1 cellular context compared by ENCODE assay signal in the genomic region with DNA sequence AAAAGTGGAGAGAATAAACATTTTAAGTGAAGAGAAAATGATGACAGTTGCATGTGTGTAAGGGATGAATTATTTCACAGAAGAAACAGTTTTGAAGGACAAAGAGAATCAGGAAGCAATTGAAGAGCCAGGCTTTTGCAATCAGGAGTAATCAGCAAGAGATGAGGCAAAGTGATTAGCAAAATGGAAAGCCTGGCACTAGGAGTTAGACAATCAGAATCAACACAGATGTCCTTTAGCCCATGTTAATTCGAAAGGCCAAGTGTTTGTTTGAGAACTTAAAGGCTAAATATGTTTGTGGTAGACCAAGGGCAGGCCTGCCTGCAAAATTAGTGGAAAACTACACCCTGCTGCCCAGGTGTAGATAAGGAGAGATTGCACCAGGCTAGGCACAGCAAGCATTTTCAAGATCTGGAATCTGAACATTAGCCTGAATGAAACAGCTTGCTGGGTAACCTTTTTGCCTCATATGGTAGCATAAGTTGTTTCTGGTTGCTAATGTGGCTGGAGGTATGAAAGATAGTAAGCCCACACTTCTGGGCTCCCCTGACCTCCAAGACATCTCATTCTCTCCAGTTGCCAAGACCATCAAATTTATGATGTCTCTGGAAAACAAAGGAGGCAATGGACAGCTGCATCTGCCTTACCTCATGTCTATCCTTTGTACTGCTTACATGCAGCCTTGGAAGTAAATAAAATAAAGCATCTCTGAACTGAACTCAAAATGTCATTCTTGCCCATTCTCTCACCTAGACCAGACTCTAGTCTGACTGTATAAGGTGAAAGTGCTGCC.
TF ChIP-seq lines count a peak whose summit lies in the region.

No MANE protein-coding gene starts in this region.

TF ChIP-seq in K562, 482 proteins besides CTCF, POLR2A, EP300 and RAD21 (continued from another document and continues in another):
- no peak for TF ChIP-seq JUN (IDR thresholded peaks at IDR 0.05; ENCODE audit: borderline replicate concordance, low read depth, low read length)
- no peak for TF ChIP-seq JUN (CRISPR knock-in tag; IDR thresholded peaks at IDR 0.05; ENCODE audit: borderline replicate concordance)
- peak; percentile 57; the same call in 1 of the 2 replicates for TF ChIP-seq PML (IDR thresholded peaks at IDR 0.05; ENCODE audit: low read length)
- TF ChIP-seq CBFA2T3 (IDR thresholded peaks at IDR 0.05), result peak; percentile 56
- TF ChIP-seq, protein P1, sequence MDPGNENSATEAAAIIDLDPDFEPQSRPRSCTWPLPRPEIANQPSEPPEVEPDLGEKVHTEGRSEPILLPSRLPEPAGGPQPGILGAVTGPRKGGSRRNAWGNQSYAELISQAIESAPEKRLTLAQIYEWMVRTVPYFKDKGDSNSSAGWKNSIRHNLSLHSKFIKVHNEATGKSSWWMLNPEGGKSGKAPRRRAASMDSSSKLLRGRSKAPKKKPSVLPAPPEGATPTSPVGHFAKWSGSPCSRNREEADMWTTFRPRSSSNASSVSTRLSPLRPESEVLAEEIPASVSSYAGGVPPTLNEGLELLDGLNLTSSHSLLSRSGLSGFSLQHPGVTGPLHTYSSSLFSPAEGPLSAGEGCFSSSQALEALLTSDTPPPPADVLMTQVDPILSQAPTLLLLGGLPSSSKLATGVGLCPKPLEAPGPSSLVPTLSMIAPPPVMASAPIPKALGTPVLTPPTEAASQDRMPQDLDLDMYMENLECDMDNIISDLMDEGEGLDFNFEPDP (CRISPR knock-in tag; IDR thresholded peaks at IDR 0.05), result no peak
- TF ChIP-seq, protein P2, sequence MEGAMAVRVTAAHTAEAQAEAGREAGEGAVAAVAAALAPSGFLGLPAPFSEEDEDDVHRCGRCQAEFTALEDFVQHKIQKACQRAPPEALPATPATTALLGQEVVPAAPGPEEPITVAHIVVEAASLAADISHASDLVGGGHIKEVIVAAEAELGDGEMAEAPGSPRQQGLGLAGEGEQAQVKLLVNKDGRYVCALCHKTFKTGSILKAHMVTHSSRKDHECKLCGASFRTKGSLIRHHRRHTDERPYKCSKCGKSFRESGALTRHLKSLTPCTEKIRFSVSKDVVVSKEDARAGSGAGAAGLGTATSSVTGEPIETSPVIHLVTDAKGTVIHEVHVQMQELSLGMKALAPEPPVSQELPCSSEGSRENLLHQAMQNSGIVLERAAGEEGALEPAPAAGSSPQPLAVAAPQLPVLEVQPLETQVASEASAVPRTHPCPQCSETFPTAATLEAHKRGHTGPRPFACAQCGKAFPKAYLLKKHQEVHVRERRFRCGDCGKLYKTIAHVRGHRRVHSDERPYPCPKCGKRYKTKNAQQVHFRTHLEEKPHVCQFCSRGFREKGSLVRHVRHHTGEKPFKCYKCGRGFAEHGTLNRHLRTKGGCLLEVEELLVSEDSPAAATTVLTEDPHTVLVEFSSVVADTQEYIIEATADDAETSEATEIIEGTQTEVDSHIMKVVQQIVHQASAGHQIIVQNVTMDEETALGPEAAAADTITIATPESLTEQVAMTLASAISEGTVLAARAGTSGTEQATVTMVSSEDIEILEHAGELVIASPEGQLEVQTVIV (CRISPR knock-in tag; IDR thresholded peaks at IDR 0.05; ENCODE audit: borderline replicate concordance), result no peak
- no peak for TF ChIP-seq CEBPG (CRISPR knock-in tag; IDR thresholded peaks at IDR 0.05)
- TF ChIP-seq CEBPG (tag; conservative IDR thresholded peaks at IDR 0.05 in 1 of 2, IDR thresholded peaks at IDR 0.05 in 1 of 2), result peak; percentile 9 to 33; a peak in 2 of 4 replicates
- TF ChIP-seq, protein P3, sequence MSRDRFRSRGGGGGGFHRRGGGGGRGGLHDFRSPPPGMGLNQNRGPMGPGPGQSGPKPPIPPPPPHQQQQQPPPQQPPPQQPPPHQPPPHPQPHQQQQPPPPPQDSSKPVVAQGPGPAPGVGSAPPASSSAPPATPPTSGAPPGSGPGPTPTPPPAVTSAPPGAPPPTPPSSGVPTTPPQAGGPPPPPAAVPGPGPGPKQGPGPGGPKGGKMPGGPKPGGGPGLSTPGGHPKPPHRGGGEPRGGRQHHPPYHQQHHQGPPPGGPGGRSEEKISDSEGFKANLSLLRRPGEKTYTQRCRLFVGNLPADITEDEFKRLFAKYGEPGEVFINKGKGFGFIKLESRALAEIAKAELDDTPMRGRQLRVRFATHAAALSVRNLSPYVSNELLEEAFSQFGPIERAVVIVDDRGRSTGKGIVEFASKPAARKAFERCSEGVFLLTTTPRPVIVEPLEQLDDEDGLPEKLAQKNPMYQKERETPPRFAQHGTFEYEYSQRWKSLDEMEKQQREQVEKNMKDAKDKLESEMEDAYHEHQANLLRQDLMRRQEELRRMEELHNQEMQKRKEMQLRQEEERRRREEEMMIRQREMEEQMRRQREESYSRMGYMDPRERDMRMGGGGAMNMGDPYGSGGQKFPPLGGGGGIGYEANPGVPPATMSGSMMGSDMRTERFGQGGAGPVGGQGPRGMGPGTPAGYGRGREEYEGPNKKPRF (IDR thresholded peaks at IDR 0.05; ENCODE audit: low read depth, low read length), result no peak
- peak; percentile 20; the same call in 1 of the 2 replicates for TF ChIP-seq SOX6 (IDR thresholded peaks at IDR 0.05)
- peak; percentile 22; the same call in 1 of the 2 replicates for TF ChIP-seq DPF2 (IDR thresholded peaks at IDR 0.05)
- TF ChIP-seq, protein P4, sequence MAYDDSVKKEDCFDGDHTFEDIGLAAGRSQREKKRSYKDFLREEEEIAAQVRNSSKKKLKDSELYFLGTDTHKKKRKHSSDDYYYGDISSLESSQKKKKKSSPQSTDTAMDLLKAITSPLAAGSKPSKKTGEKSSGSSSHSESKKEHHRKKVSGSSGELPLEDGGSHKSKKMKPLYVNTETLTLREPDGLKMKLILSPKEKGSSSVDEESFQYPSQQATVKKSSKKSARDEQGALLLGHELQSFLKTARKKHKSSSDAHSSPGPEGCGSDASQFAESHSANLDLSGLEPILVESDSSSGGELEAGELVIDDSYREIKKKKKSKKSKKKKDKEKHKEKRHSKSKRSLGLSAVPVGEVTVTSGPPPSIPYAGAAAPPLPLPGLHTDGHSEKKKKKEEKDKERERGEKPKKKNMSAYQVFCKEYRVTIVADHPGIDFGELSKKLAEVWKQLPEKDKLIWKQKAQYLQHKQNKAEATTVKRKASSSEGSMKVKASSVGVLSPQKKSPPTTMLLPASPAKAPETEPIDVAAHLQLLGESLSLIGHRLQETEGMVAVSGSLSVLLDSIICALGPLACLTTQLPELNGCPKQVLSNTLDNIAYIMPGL (CRISPR knock-in tag; IDR thresholded peaks at IDR 0.05), result no peak
- TF ChIP-seq, protein P5, sequence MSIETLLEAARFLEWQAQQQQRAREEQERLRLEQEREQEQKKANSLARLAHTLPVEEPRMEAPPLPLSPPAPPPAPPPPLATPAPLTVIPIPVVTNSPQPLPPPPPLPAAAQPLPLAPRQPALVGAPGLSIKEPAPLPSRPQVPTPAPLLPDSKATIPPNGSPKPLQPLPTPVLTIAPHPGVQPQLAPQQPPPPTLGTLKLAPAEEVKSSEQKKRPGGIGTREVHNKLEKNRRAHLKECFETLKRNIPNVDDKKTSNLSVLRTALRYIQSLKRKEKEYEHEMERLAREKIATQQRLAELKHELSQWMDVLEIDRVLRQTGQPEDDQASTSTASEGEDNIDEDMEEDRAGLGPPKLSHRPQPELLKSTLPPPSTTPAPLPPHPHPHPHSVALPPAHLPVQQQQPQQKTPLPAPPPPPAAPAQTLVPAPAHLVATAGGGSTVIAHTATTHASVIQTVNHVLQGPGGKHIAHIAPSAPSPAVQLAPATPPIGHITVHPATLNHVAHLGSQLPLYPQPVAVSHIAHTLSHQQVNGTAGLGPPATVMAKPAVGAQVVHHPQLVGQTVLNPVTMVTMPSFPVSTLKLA (conservative IDR thresholded peaks at IDR 0.05), result no peak
- TF ChIP-seq, protein P6, sequence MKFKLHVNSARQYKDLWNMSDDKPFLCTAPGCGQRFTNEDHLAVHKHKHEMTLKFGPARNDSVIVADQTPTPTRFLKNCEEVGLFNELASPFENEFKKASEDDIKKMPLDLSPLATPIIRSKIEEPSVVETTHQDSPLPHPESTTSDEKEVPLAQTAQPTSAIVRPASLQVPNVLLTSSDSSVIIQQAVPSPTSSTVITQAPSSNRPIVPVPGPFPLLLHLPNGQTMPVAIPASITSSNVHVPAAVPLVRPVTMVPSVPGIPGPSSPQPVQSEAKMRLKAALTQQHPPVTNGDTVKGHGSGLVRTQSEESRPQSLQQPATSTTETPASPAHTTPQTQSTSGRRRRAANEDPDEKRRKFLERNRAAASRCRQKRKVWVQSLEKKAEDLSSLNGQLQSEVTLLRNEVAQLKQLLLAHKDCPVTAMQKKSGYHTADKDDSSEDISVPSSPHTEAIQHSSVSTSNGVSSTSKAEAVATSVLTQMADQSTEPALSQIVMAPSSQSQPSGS (CRISPR knock-in tag; IDR thresholded peaks at IDR 0.05), result no peak
- no peak for TF ChIP-seq SIN3B (IDR thresholded peaks at IDR 0.05; ENCODE audit: low read depth)
- TF ChIP-seq SREBF1 (IDR thresholded peaks at IDR 0.05; ENCODE audit: borderline replicate concordance, low read depth, low read length), result no peak
- no peak for TF ChIP-seq RBM25 (IDR thresholded peaks at IDR 0.05; ENCODE audit: low read depth, low read length, severe bottlenecking)
- TF ChIP-seq, protein P7, sequence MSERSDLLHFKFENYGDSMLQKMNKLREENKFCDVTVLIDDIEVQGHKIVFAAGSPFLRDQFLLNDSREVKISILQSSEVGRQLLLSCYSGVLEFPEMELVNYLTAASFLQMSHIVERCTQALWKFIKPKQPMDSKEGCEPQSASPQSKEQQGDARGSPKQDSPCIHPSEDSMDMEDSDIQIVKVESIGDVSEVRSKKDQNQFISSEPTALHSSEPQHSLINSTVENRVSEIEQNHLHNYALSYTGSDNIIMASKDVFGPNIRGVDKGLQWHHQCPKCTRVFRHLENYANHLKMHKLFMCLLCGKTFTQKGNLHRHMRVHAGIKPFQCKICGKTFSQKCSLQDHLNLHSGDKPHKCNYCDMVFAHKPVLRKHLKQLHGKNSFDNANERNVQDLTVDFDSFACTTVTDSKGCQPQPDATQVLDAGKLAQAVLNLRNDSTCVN (CRISPR knock-in tag; IDR thresholded peaks at IDR 0.05), result no peak
- TF ChIP-seq MAFG (tag; conservative IDR thresholded peaks at IDR 0.05), result no peak
- no peak for TF ChIP-seq CBX8 (IDR thresholded peaks at IDR 0.05; ENCODE audit: borderline replicate concordance, extremely low read depth, low read depth, low read length, poor library complexity, severe bottlenecking)
- no peak for TF ChIP-seq PCBP2 (IDR thresholded peaks at IDR 0.05; ENCODE audit: low read depth, low read length, poor library complexity, severe bottlenecking)
- TF ChIP-seq HSF4 (CRISPR knock-in tag; IDR thresholded peaks at IDR 0.05; ENCODE audit: borderline replicate concordance), result no peak
- TF ChIP-seq MAFK (IDR thresholded peaks at IDR 0.05; ENCODE audit: low read length), result no peak
- TF ChIP-seq CBFB (CRISPR knock-in tag; IDR thresholded peaks at IDR 0.05), result no peak
- TF ChIP-seq HCFC1 (IDR thresholded peaks at IDR 0.05; ENCODE audit: low read depth, low read length), result no peak
- no peak for TF ChIP-seq CSDE1 (IDR thresholded peaks at IDR 0.05)
- TF ChIP-seq, protein P8, sequence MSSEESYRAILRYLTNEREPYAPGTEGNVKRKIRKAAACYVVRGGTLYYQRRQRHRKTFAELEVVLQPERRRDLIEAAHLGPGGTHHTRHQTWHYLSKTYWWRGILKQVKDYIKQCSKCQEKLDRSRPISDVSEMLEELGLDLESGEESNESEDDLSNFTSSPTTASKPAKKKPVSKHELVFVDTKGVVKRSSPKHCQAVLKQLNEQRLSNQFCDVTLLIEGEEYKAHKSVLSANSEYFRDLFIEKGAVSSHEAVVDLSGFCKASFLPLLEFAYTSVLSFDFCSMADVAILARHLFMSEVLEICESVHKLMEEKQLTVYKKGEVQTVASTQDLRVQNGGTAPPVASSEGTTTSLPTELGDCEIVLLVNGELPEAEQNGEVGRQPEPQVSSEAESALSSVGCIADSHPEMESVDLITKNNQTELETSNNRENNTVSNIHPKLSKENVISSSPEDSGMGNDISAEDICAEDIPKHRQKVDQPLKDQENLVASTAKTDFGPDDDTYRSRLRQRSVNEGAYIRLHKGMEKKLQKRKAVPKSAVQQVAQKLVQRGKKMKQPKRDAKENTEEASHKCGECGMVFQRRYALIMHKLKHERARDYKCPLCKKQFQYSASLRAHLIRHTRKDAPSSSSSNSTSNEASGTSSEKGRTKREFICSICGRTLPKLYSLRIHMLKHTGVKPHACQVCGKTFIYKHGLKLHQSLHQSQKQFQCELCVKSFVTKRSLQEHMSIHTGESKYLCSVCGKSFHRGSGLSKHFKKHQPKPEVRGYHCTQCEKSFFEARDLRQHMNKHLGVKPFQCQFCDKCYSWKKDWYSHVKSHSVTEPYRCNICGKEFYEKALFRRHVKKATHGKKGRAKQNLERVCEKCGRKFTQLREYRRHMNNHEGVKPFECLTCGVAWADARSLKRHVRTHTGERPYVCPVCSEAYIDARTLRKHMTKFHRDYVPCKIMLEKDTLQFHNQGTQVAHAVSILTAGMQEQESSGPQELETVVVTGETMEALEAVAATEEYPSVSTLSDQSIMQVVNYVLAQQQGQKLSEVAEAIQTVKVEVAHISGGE (CRISPR knock-in tag; IDR thresholded peaks at IDR 0.05), result no peak
- no peak for TF ChIP-seq TOE1 (IDR thresholded peaks at IDR 0.05; ENCODE audit: borderline replicate concordance)
- TF ChIP-seq TOE1 (CRISPR knock-in tag; IDR thresholded peaks at IDR 0.05; ENCODE audit: borderline replicate concordance, low read depth), result no peak
- TF ChIP-seq MCM3 (IDR thresholded peaks at IDR 0.05), result no peak
- TF ChIP-seq, protein P9, sequence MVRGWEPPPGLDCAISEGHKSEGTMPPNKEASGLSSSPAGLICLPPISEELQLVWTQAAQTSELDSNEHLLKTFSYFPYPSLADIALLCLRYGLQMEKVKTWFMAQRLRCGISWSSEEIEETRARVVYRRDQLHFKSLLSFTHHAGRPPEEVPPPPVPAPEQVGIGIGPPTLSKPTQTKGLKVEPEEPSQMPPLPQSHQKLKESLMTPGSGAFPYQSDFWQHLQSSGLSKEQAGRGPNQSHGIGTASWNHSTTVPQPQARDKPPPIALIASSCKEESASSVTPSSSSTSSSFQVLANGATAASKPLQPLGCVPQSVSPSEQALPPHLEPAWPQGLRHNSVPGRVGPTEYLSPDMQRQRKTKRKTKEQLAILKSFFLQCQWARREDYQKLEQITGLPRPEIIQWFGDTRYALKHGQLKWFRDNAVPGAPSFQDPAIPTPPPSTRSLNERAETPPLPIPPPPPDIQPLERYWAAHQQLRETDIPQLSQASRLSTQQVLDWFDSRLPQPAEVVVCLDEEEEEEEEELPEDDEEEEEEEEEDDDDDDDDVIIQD (CRISPR knock-in tag; IDR thresholded peaks at IDR 0.05), result no peak
- TF ChIP-seq TRIM24 (IDR thresholded peaks at IDR 0.05), result peak in 1 of 2 experiments; percentile 59; a peak in 1 of 4 replicates
- TF ChIP-seq CCNT2 (IDR thresholded peaks at IDR 0.05; ENCODE audit: borderline replicate concordance, extremely low read depth, insufficient read length, low read depth, low read length), result no peak
- no peak for TF ChIP-seq RHOXF2B (CRISPR knock-in tag; conservative IDR thresholded peaks at IDR 0.05)
- no peak for TF ChIP-seq MEF2D (tag; conservative IDR thresholded peaks at IDR 0.05; ENCODE audit: low read depth)
